ENCODE assay signal across 20 cellular contexts in the genomic region with DNA sequence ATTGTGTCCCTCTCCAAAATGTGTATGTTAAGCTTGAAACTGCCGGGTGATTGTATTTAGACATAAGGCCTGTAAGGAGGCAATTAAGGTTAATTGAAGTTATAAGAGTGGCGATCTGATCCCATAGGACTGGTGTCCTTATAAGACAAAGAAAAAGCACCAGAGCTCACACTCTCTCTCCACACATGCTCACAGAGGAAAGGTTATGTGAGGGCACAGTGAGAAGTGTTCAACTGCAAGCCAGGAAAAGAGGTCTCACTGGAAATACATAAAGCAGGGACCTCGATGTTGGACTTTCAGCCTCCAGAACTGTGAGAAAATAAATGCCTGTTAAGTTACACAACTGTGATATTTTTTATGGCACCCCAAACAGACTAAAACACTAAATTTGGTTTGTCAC.
DNase-seq lines count a peak whose midpoint lies in the region; ATAC-seq and TF ChIP-seq lines count a peak whose summit lies in the region.
"Had no signal": no experiment of that assay in that cellular context is flagged by ENCODE, and none has a peak within 500 bp of the region (broad histone marks: within the 10 kb centered on the region; RNA-seq: fewer than 3 reads in every experiment).

No MANE protein-coding gene starts in this region.

- H3K4me1 Mint-ChIP-seq in glutamatergic neuron (ENCODE audit: low read depth, unreplicated experiment), result peaks cover 10% of the 10 kb centered on the region
- no peaks in the 10 kb centered on the region for H3K4me1 Mint-ChIP-seq in effector memory CD8-positive, alpha-beta T cell (ENCODE audit: low read depth in 2 of 2)
- H3K4me1 Mint-ChIP-seq: T-cell had no signal

- H3K9me3 Mint-ChIP-seq in glutamatergic neuron (ENCODE audit: unreplicated experiment), result peaks cover 11% of the 10 kb centered on the region
- H3K9me3 Mint-ChIP-seq in effector memory CD8-positive, alpha-beta T cell, result peaks cover 5 to 21% of the 10 kb centered on the region in 2 donors

- H3K36me3 Mint-ChIP-seq in glutamatergic neuron (ENCODE audit: unreplicated experiment), result peaks cover 26% of the 10 kb centered on the region
- no peaks in the 10 kb centered on the region for H3K36me3 Mint-ChIP-seq in effector memory CD8-positive, alpha-beta T cell (ENCODE audit: insufficient read depth)
- H3K36me3 Mint-ChIP-seq: IgD-negative memory B cell, T-cell had no signal

- peak overlapping the region; percentile 57 for H3K4me3 Mint-ChIP-seq in glutamatergic neuron (ENCODE audit: unreplicated experiment)
- no peak overlapping the region for H3K4me3 Mint-ChIP-seq in effector memory CD8-positive, alpha-beta T cell
- H3K4me3 Mint-ChIP-seq: IgD-negative memory B cell, T-cell had no signal

- peak overlapping the region; percentile 82 for H3K27ac Mint-ChIP-seq in glutamatergic neuron (ENCODE audit: unreplicated experiment)
- H3K27ac Mint-ChIP-seq in effector memory CD8-positive, alpha-beta T cell, result no peak overlapping the region
- H3K27ac Mint-ChIP-seq: IgD-negative memory B cell, T-cell had no signal

- DNase-seq in NCI-H524 (lab: John Stamatoyannopoulos, UW), result peak; percentile 38 to 45
- no peak for DNase-seq in NCI-H524 treated with DMSO at 0.1 percent for 48 hours (lab: John Stamatoyannopoulos, UW)
- peak; percentile 16 for DNase-seq in NCI-H1092 (lab: John Stamatoyannopoulos, UW)
- peak; percentile 33 for DNase-seq in NCI-H1417 treated with DMSO at 0.1 percent for 48 hours (lab: John Stamatoyannopoulos, UW)
- no peak for DNase-seq in glutamatergic neuron
- DNase-seq in effector memory CD8-positive, alpha-beta T cell, result no peak
- DNase-seq: Calu3; DMS53; GDM1; HCEC 1CT; MM.1S; NCI-H2029 treated with DMSO at 0.1 percent for 48 hours; NCI-H446; NCI-H526 treated with DMSO at 0.1 percent for 48 hours; NK-92 treated with Interleukin-12 subunit alpha and Interleukin-12 subunit beta, amount 100 ng/mL, for 24 hours; PC-3; T-cell had no signal

- no peak for TF ChIP-seq CTCF in glutamatergic neuron (IDR thresholded peaks at IDR 0.05; ENCODE audit: partially characterized antibody, unreplicated experiment)

- no peak for ATAC-seq in effector memory CD8-positive, alpha-beta T cell (replicated peaks)
- ATAC-seq in GM19397 (IDR thresholded peaks at IDR 0.05; ENCODE audit: unreplicated experiment), result no peak
- ATAC-seq: GM12878, PC-3, T-cell had no signal

- H3K27me3 Mint-ChIP-seq in glutamatergic neuron (ENCODE audit: unreplicated experiment), result peaks cover 5% of the 10 kb centered on the region
- no peaks in the 10 kb centered on the region for H3K27me3 Mint-ChIP-seq in effector memory CD8-positive, alpha-beta T cell
- H3K27me3 Mint-ChIP-seq: IgD-negative memory B cell, T-cell had no signal

Comparison
In these comparisons a context has a peak if more than half of its experiments do, and no peak if none do; other contexts are left out.
1. DNase-seq: peak in NCI-H524 (2 of 2), NCI-H1092 (single experiment) and NCI-H1417 treated with DMSO at 0.1 percent for 48 hours (single experiment); none in NCI-H524 treated with DMSO at 0.1 percent for 48 hours (single experiment), glutamatergic neuron (single experiment) and effector memory CD8-positive, alpha-beta T cell (0 of 3).